Comparison of ENCODE assay signal across 1 cellular context in the genomic region with DNA sequence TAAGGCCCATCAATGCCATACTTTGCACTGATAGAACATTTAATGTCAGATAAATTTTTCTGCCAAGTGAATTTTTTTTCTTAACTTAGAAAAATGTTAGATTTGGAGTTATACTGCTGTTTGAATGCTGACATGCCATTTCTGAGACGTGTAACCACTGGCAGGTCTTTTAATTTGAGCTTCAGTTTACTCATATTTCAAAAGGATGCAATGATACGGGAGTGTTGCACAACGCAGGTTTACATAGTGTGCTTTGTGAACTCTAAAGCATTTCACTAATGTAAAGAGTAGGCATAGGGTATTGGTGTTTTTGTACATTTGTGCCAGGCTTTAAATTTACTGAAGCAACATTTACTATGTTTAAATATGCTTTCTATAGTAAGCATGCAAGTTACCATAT.
TF ChIP-seq lines count a peak whose summit lies in the region.

No MANE protein-coding gene starts in this region.

TF ChIP-seq in IMR-90, 13 proteins besides CTCF, POLR2A, EP300 and RAD21 (continued from another document):
- TF ChIP-seq MAFK (IDR thresholded peaks at IDR 0.05; ENCODE audit: low read depth, low read length) = peak; percentile 45; the same call in 1 of the 2 replicates
- TF ChIP-seq, protein P1, sequence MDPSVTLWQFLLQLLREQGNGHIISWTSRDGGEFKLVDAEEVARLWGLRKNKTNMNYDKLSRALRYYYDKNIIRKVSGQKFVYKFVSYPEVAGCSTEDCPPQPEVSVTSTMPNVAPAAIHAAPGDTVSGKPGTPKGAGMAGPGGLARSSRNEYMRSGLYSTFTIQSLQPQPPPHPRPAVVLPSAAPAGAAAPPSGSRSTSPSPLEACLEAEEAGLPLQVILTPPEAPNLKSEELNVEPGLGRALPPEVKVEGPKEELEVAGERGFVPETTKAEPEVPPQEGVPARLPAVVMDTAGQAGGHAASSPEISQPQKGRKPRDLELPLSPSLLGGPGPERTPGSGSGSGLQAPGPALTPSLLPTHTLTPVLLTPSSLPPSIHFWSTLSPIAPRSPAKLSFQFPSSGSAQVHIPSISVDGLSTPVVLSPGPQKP (IDR thresholded peaks at IDR 0.05; ENCODE audit: borderline replicate concordance, low read depth, low read length) = no peak
